ENCODE assay signal across 9 cellular contexts in genomic region chr11:34613462-34614183, GRCh38. TPM values are rescaled to one million over a fixed set of nuclear protein-coding genes. Genes with fewer than 3 reads are reported as not detected.
DNase-seq lines count a peak whose midpoint lies in the region; ATAC-seq and TF ChIP-seq lines count a peak whose summit lies in the region.
"Had no signal": no experiment of that assay in that cellular context is flagged by ENCODE, and none has a peak within 500 bp of the region (broad histone marks: within the 10 kb centered on the region; RNA-seq: fewer than 3 reads in every experiment).

No MANE protein-coding gene starts in this region.

- no peaks in the 10 kb centered on the region for H3K36me3 ChIP-seq in gastroesophageal sphincter
- H3K36me3 ChIP-seq in CD4-positive, alpha-beta memory T cell (ENCODE audit: insufficient read depth, low read length) = no peaks in the 10 kb centered on the region

- no peaks in the 10 kb centered on the region for H3K27me3 ChIP-seq in gastroesophageal sphincter
- no peaks in the 10 kb centered on the region for H3K27me3 ChIP-seq in CD4-positive, alpha-beta memory T cell (ENCODE audit: insufficient read depth, low read length)

- no peak overlapping the region for H3K4me3 ChIP-seq in gastroesophageal sphincter
- no peak overlapping the region for H3K4me3 ChIP-seq in CD4-positive, alpha-beta memory T cell (ENCODE audit: low read length in 2 of 2)

- no peak for TF ChIP-seq CTCF in gastroesophageal sphincter (IDR thresholded peaks at IDR 0.05)

- WGBS in gastroesophageal sphincter (ENCODE audit: low coverage in 1 of 2), 2 donors = 47 to 55% methylated on average over 2 of the region's 2 CpGs

- H3K4me1 ChIP-seq in gastroesophageal sphincter = no peaks in the 10 kb centered on the region
- H3K4me1 ChIP-seq in CD4-positive, alpha-beta memory T cell (ENCODE audit: insufficient read depth, low read length) = no peaks in the 10 kb centered on the region

- no peaks in the 10 kb centered on the region for H3K36me3 Mint-ChIP-seq in CD4-positive, alpha-beta memory T cell
- H3K36me3 Mint-ChIP-seq: natural killer cell treated with Interleukin-12 subunit alpha and Interleukin-12 subunit beta and Interleukin-15 and Interleukin-18, amount 100 ng/mL, for 72 hours had no signal

- no peak overlapping the region for H3K27ac ChIP-seq in gastroesophageal sphincter
- H3K27ac ChIP-seq in CD4-positive, alpha-beta memory T cell (ENCODE audit: low read depth, low read length) = no peak overlapping the region

- H3K4me3 Mint-ChIP-seq in CD4-positive, alpha-beta memory T cell = no peak overlapping the region
- H3K4me3 Mint-ChIP-seq: natural killer cell treated with Interleukin-12 subunit alpha and Interleukin-12 subunit beta and Interleukin-15 and Interleukin-18, amount 100 ng/mL, for 72 hours had no signal

- no peaks in the 10 kb centered on the region for H3K9me3 ChIP-seq in gastroesophageal sphincter
- H3K9me3 ChIP-seq in CD4-positive, alpha-beta memory T cell (ENCODE audit: control insufficient read depth in 1 of 2, low read length in 2 of 2) = no peaks in the 10 kb centered on the region

- POLR2A ChIA-PET in CD4-positive, alpha-beta memory T cell (lab: Charles Lee; ENCODE audit: partially characterized antibody) = no interaction called here

- ATAC-seq in GM18867 (IDR thresholded peaks at IDR 0.05; ENCODE audit: unreplicated experiment) (peak; percentile 90), GM21515 (IDR thresholded peaks at IDR 0.05; ENCODE audit: unreplicated experiment) (peak; percentile 80), HG03457 (IDR thresholded peaks at IDR 0.05; ENCODE audit: unreplicated experiment) (peak; percentile 62), gastroesophageal sphincter (no peak)

- peaks cover 0 to 2% (median 0%) of the 10 kb centered on the region in 4 donors for H3K4me1 Mint-ChIP-seq in CD4-positive, alpha-beta memory T cell

- intact Hi-C loops in CD4-positive, alpha-beta memory T cell (cut with micrococcal nuclease) = no loop called here

- no peak overlapping the region for H3K27ac Mint-ChIP-seq in CD4-positive, alpha-beta memory T cell
- H3K27ac Mint-ChIP-seq: natural killer cell treated with Interleukin-12 subunit alpha and Interleukin-12 subunit beta and Interleukin-15 and Interleukin-18, amount 100 ng/mL, for 72 hours had no signal

- no peak for TF ChIP-seq EP300 in gastroesophageal sphincter (IDR thresholded peaks at IDR 0.05)

- TF ChIP-seq POLR2A in gastroesophageal sphincter (IDR thresholded peaks at IDR 0.05) = no peak

- DNase-seq in medulla oblongata (ENCODE audit: extremely low spot score) = peak; percentile 59
- DNase-seq in COLO829 (ENCODE audit: low spot score) = no peak
- DNase-seq in CD4-positive, alpha-beta memory T cell = no peak
- DNase-seq: T-helper 1 cell had no signal

- no peaks in the 10 kb centered on the region for H3K27me3 Mint-ChIP-seq in CD4-positive, alpha-beta memory T cell

- CTCF ChIA-PET in CD4-positive, alpha-beta memory T cell (lab: Charles Lee; ENCODE audit: partially characterized antibody) = no interaction called here

- H3K9me3 Mint-ChIP-seq in CD4-positive, alpha-beta memory T cell = no peaks in the 10 kb centered on the region
- H3K9me3 Mint-ChIP-seq: natural killer cell treated with Interleukin-12 subunit alpha and Interleukin-12 subunit beta and Interleukin-15 and Interleukin-18, amount 100 ng/mL, for 72 hours had no signal

RNA-seq across cellular contexts. Expression of gene EHF, which starts 7.3 kb away (rescaled TPM):
- total RNA-seq in gastroesophageal sphincter = 10 to 100 TPM in 1 of 4 donors, 1 to 10 TPM in 1, under 1 TPM in 2; 0.13 to 30.0 (median 1.0) TPM
- total RNA-seq in CD4-positive, alpha-beta memory T cell = not detected
- polyA plus RNA-seq in CD4-positive, alpha-beta memory T cell = not detected
